Comparison of ENCODE assay signal across 30 cellular contexts in the genomic region with DNA sequence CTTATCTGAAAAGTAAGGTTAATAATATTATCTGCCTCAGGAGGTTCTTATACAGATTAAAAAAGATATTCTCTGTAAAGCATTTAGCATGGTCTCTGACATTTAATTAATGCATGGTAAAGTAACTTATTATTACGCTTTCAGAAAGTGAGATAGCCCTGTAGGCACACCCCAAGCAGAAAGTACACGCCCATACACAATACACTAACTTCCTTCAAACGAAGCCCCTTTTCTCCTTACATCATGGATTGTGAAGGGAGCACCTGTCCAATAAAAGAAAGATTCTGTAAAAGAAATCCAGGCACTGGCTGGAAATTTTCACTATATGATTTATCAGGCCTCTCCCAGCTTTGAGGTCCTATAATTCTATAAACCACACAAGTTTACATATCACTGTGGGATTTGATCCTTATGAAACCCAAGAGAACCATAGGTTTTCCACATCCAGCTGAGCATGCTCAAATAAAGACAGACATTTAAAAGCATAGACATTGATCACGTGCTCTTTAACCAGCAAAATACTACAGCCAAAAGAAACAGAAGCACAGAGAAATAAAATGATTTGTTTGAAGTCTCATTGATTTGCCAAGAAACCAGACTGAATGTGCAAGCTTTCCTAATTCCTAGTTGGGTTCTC. TPM values are rescaled to one million over a fixed set of nuclear protein-coding genes. Genes with fewer than 3 reads are reported as not detected.
A peak's percentile ranks its signal among the peaks of the same experiment; 100 is the strongest.
DNase-seq lines count a peak whose midpoint lies in the region; ATAC-seq and TF ChIP-seq lines count a peak whose summit lies in the region.
"Had no signal": no experiment of that assay in that cellular context is flagged by ENCODE, and none has a peak within 500 bp of the region (broad histone marks: within the 10 kb centered on the region; RNA-seq: fewer than 3 reads in every experiment).

No MANE protein-coding gene starts in this region.

- intact Hi-C loops in CD4-positive, alpha-beta memory T cell (cut with micrococcal nuclease) = no loop called here
- intact Hi-C loops in thyroid gland (cut with DNase I) = no loop called here

- no peaks in the 10 kb centered on the region for H4K20me1 ChIP-seq in GM23338 (replicated peaks; ENCODE audit: insufficient read depth)

- CTCF ChIA-PET in CD4-positive, alpha-beta memory T cell (lab: Charles Lee; ENCODE audit: partially characterized antibody) = interaction anchor here (1.2 to 1.4 kb wide), 2 partner anchors 17 to 408 kb away, joined by 3 to 7 read pairs; no protein-coding TSS in a partner anchor

- WGBS in thyroid gland, 2 donors = 87 to 96% methylated on average over 4 of the region's 4 CpGs

- H3K4me2 ChIP-seq in GM23338 = no peak overlapping the region

- H3K9me2 ChIP-seq in GM23338 (ENCODE audit: insufficient read depth) = peaks cover 6% of the 10 kb centered on the region; the same call in 1 of the 2 replicates

- POLR2A ChIA-PET in CD4-positive, alpha-beta memory T cell (lab: Charles Lee; ENCODE audit: partially characterized antibody) = interaction anchor here (0.9 to 2.4 kb wide), 3 partner anchors 13 to 16 kb away, joined by 3 to 14 read pairs (median 5); no protein-coding TSS in a partner anchor

- no peaks in the 10 kb centered on the region for H3K27me3 Mint-ChIP-seq in CD4-positive, alpha-beta memory T cell
- no peaks in the 10 kb centered on the region for H3K27me3 Mint-ChIP-seq in GM23338 (ENCODE audit: insufficient read depth, low read depth, poor library complexity)
- H3K27me3 Mint-ChIP-seq in activated naive CD8-positive, alpha-beta T cell treated with anti-CD3 and anti-CD28 coated beads for 36 hours = no peaks in the 10 kb centered on the region
- H3K27me3 Mint-ChIP-seq: activated CD4-positive, alpha-beta T cell treated with anti-CD3 and anti-CD28 coated beads, Interleukin-2, amount 10 ng/mL, durations not matched to agents 7 days and 5 days; activated naive CD8-positive, alpha-beta T cell; CD4-positive, alpha-beta T cell; stimulated activated naive CD8-positive, alpha-beta T cell treated with anti-CD3 and anti-CD28 coated beads, Interleukin-15, Interleukin-2, amounts not matched to agents 100 ng/mL and 50 ng/mL, for 24 hours had no signal

- H3F3A ChIP-seq in GM23338 (replicated peaks; ENCODE audit: low read depth) = no peaks in the 10 kb centered on the region

- peak overlapping the region in 5 of 7 donors; percentile 38 to 79 (median 59) for H3K27ac Mint-ChIP-seq in CD4-positive, alpha-beta memory T cell
- H3K27ac Mint-ChIP-seq in GM23338 = no peak overlapping the region
- no peak overlapping the region for H3K27ac Mint-ChIP-seq in activated naive CD8-positive, alpha-beta T cell treated with anti-CD3 and anti-CD28 coated beads for 36 hours
- H3K27ac Mint-ChIP-seq: activated CD4-positive, alpha-beta T cell treated with anti-CD3 and anti-CD28 coated beads, Interleukin-2, amount 10 ng/mL, durations not matched to agents 7 days and 5 days; CD4-positive, alpha-beta T cell; stimulated activated naive CD8-positive, alpha-beta T cell treated with anti-CD3 and anti-CD28 coated beads, Interleukin-15, Interleukin-2, amounts not matched to agents 100 ng/mL and 50 ng/mL, for 24 hours had no signal

- no peak overlapping the region for H3K9ac ChIP-seq in mucosa of rectum (ENCODE audit: low read depth in 1 of 2, low read length in 2 of 2)

- no peak for ATAC-seq in GM23338
- ATAC-seq: gastrocnemius medialis, left cardiac atrium, Right ventricle myocardium inferior had no signal

- no peaks in the 10 kb centered on the region for H3K9me3 ChIP-seq in CD4-positive, alpha-beta memory T cell (ENCODE audit: control insufficient read depth in 1 of 2, low read length in 2 of 2)
- no peaks in the 10 kb centered on the region for H3K9me3 ChIP-seq in mucosa of rectum (ENCODE audit: control insufficient read depth in 2 of 2, low read length in 2 of 2)
- no peaks in the 10 kb centered on the region for H3K9me3 ChIP-seq in thyroid gland
- H3K9me3 ChIP-seq: ascending aorta, esophagus muscularis mucosa, gastrocnemius medialis, thoracic aorta, uterus had no signal

- no peak for TF ChIP-seq POLR2A in thyroid gland (IDR thresholded peaks at IDR 0.05)

- H3K36me3 ChIP-seq in CD4-positive, alpha-beta memory T cell (ENCODE audit: insufficient read depth, low read length) = no peaks in the 10 kb centered on the region
- no peaks in the 10 kb centered on the region for H3K36me3 ChIP-seq in GM23338 (ENCODE audit: insufficient read depth)
- H3K36me3 ChIP-seq in mucosa of rectum (ENCODE audit: control insufficient read depth in 2 of 2, insufficient read depth in 2 of 2, low read length in 2 of 2) = no peaks in the 10 kb centered on the region
- H3K36me3 ChIP-seq in thyroid gland = no peaks in the 10 kb centered on the region
- H3K36me3 ChIP-seq: ascending aorta, esophagus muscularis mucosa, gastrocnemius medialis, thoracic aorta, uterus had no signal

- peaks cover 22 to 47% (median 35%) of the 10 kb centered on the region in 4 donors for H3K4me1 Mint-ChIP-seq in CD4-positive, alpha-beta memory T cell
- H3K4me1 Mint-ChIP-seq in GM23338 = peaks cover 15% of the 10 kb centered on the region; the same call in 2 of the 3 replicates
- peaks cover 26% of the 10 kb centered on the region for H3K4me1 Mint-ChIP-seq in activated naive CD8-positive, alpha-beta T cell treated with anti-CD3 and anti-CD28 coated beads for 36 hours

- no peak overlapping the region for H3K27ac ChIP-seq in CD4-positive, alpha-beta memory T cell (ENCODE audit: low read depth, low read length)
- H3K27ac ChIP-seq in GM23338 (ENCODE audit: low read depth) = no peak overlapping the region
- H3K27ac ChIP-seq in VCaP = peak overlapping the region; percentile 73
- no peak overlapping the region for H3K27ac ChIP-seq in mucosa of rectum (ENCODE audit: low read depth in 2 of 2, low read length in 2 of 2)
- H3K27ac ChIP-seq in thyroid gland = no peak overlapping the region
- H3K27ac ChIP-seq: ascending aorta, esophagus muscularis mucosa, gastrocnemius medialis, thoracic aorta, uterus had no signal

- no peaks in the 10 kb centered on the region for H3K36me3 Mint-ChIP-seq in CD4-positive, alpha-beta memory T cell
- no peaks in the 10 kb centered on the region for H3K36me3 Mint-ChIP-seq in GM23338 (ENCODE audit: low read depth)
- H3K36me3 Mint-ChIP-seq in activated naive CD8-positive, alpha-beta T cell treated with anti-CD3 and anti-CD28 coated beads for 36 hours = peaks cover 3% of the 10 kb centered on the region

- no peak for DNase-seq in CD4-positive, alpha-beta memory T cell
- no peak for DNase-seq in GM23338 (ENCODE audit: low spot score)
- DNase-seq in thyroid gland = no peak
- no peak for DNase-seq in activated naive CD8-positive, alpha-beta T cell treated with anti-CD3 and anti-CD28 coated beads for 36 hours
- DNase-seq in activated CD4-positive, alpha-beta T cell treated with anti-CD3 and anti-CD28 coated beads, Interleukin-2, amount 50 U/mL, for 48 hours = no peak
- DNase-seq: activated CD4-positive, alpha-beta T cell treated with anti-CD3 and anti-CD28 coated beads, Interleukin-2, amount 10 ng/mL, durations not matched to agents 7 days and 5 days; activated CD8-positive, alpha-beta memory T cell treated with anti-CD3 and anti-CD28 coated beads, Interleukin-2, amount 50 U/mL, for 48 hours; CD4-positive, alpha-beta T cell; EL; gastrocnemius medialis; H7; hippocampal formation; KBM-7; left cardiac atrium; mesenchymal stem cell; NCI-H1436; NCI-H2081 treated with DMSO at 0.1 percent for 48 hours; NCI-H226; OCI-M1; T-helper 9 cell; uterus had no signal

- H3K79me2 ChIP-seq in GM23338 (replicated peaks; ENCODE audit: insufficient read depth) = no peaks in the 10 kb centered on the region

- peak overlapping the region in 3 of 8 donors; percentile 26 to 60 (median 39) for H3K4me3 Mint-ChIP-seq in CD4-positive, alpha-beta memory T cell
- H3K4me3 Mint-ChIP-seq in GM23338 = no peak overlapping the region
- H3K4me3 Mint-ChIP-seq in activated naive CD8-positive, alpha-beta T cell treated with anti-CD3 and anti-CD28 coated beads for 36 hours = no peak overlapping the region
- H3K4me3 Mint-ChIP-seq: activated CD4-positive, alpha-beta T cell treated with anti-CD3 and anti-CD28 coated beads, Interleukin-2, amount 10 ng/mL, durations not matched to agents 7 days and 5 days; activated naive CD8-positive, alpha-beta T cell; CD4-positive, alpha-beta T cell; dendritic cell treated with granulocyte-macrophage colony-stimulating factor and Interleukin-4, amounts not matched to agents 40 ng/mL and 50 ng/mL, for 4 days had no signal

- H3K9me3 Mint-ChIP-seq in CD4-positive, alpha-beta memory T cell = no peaks in the 10 kb centered on the region
- no peaks in the 10 kb centered on the region for H3K9me3 Mint-ChIP-seq in GM23338
- no peaks in the 10 kb centered on the region for H3K9me3 Mint-ChIP-seq in activated naive CD8-positive, alpha-beta T cell treated with anti-CD3 and anti-CD28 coated beads for 36 hours
- H3K9me3 Mint-ChIP-seq: activated CD4-positive, alpha-beta T cell treated with anti-CD3 and anti-CD28 coated beads, Interleukin-2, amount 10 ng/mL, durations not matched to agents 7 days and 5 days; CD4-positive, alpha-beta T cell; dendritic cell treated with granulocyte-macrophage colony-stimulating factor and Interleukin-4, amounts not matched to agents 40 ng/mL and 50 ng/mL, for 4 days; stimulated activated naive CD8-positive, alpha-beta T cell treated with anti-CD3 and anti-CD28 coated beads, Interleukin-15, Interleukin-2, amounts not matched to agents 100 ng/mL and 50 ng/mL, for 24 hours had no signal

- peak overlapping the region; percentile 45; the same call in 1 of the 2 replicates for H2AFZ ChIP-seq in GM23338

- H3K4me3 ChIP-seq in CD4-positive, alpha-beta memory T cell (ENCODE audit: low read length in 2 of 2) = no peak overlapping the region
- no peak overlapping the region for H3K4me3 ChIP-seq in GM23338
- H3K4me3 ChIP-seq in mucosa of rectum (ENCODE audit: low read length in 2 of 2) = peak overlapping the region; percentile 13 to 42
- no peak overlapping the region for H3K4me3 ChIP-seq in thyroid gland (replicated peaks in 1 of 3)
- H3K4me3 ChIP-seq: ascending aorta, esophagus muscularis mucosa, gastrocnemius medialis, thoracic aorta, uterus had no signal

- TF ChIP-seq CTCF in GM23338 (conservative IDR thresholded peaks at IDR 0.05; ENCODE audit: low read depth in 2 of 2) (no peak), VCaP (conservative IDR thresholded peaks at IDR 0.05) (no peak), thyroid gland (IDR thresholded peaks at IDR 0.05) (no peak)

- peaks cover 55% of the 10 kb centered on the region for H3K4me1 ChIP-seq in CD4-positive, alpha-beta memory T cell (ENCODE audit: insufficient read depth, low read length)
- H3K4me1 ChIP-seq in GM23338 (ENCODE audit: insufficient read depth) = peaks cover 8% of the 10 kb centered on the region; the same call in 1 of the 2 replicates
- H3K4me1 ChIP-seq in mucosa of rectum (ENCODE audit: control insufficient read depth in 2 of 2, insufficient read depth in 2 of 2, low read length in 2 of 2) = peaks cover 15 to 21% of the 10 kb centered on the region in 2 donors
- no peaks in the 10 kb centered on the region for H3K4me1 ChIP-seq in thyroid gland
- H3K4me1 ChIP-seq: ascending aorta, uterus had no signal

- H3K27me3 ChIP-seq in CD4-positive, alpha-beta memory T cell (ENCODE audit: insufficient read depth, low read length) = no peaks in the 10 kb centered on the region
- H3K27me3 ChIP-seq in GM23338 (ENCODE audit: insufficient read depth) (no peaks in the 10 kb centered on the region), mucosa of rectum (ENCODE audit: control insufficient read depth in 2 of 2, insufficient read depth in 2 of 2, low read length in 2 of 2) (peaks cover 7 to 10% of the 10 kb centered on the region in 2 donors), thyroid gland (no peaks in the 10 kb centered on the region)
- H3K27me3 ChIP-seq: ascending aorta, esophagus muscularis mucosa, gastrocnemius medialis, uterus had no signal

RNA-seq across cellular contexts. Expression of a gene that starts 14.1 kb away (rescaled TPM):
- total RNA-seq in CD4-positive, alpha-beta memory T cell = 100 to 1,000 TPM; 161 to 164 TPM
- 100 to 1,000 TPM in 1 of 2 donors, 10 to 100 TPM in 1; 92.0 to 125 TPM for polyA plus RNA-seq in CD4-positive, alpha-beta memory T cell
- 2.4 and 4.6 TPM in 2 replicates for total RNA-seq in GM23338 (2014; rRNA removed; shearing (Covaris generic))
- 0.89 and 1.2 TPM in 2 replicates for polyA plus RNA-seq in GM23338 (2016; fragmentation: Nextera tagmentation; extraction: Ambion mirVana)
- total RNA-seq in thyroid gland = 10 to 100 TPM; 59.4 to 67.7 (median 65.3) TPM
- total RNA-seq in activated naive CD8-positive, alpha-beta T cell treated with anti-CD3 and anti-CD28 coated beads for 36 hours = 10 to 100 TPM; 51.2 to 54.0 TPM

Comparison
In these comparisons a context has a peak if more than half of its experiments do, and no peak if none do; other contexts are left out.
1. H3K4me3 ChIP-seq: peak in mucosa of rectum (2 of 2); none in CD4-positive, alpha-beta memory T cell (0 of 2), GM23338 (single experiment) and thyroid gland (0 of 3).
2. H3K27ac Mint-ChIP-seq: peak in CD4-positive, alpha-beta memory T cell (5 of 7); none in GM23338 (single experiment) and activated naive CD8-positive, alpha-beta T cell treated with anti-CD3 and anti-CD28 coated beads for 36 hours (single experiment).